ENCODE assay signal across 14 cellular contexts in genomic region chr3:50574280-50574831, GRCh38. TPM values are rescaled to one million over a fixed set of nuclear protein-coding genes. Genes with fewer than 3 reads are reported as not detected.
DNase-seq lines count a peak whose midpoint lies in the region; ATAC-seq and TF ChIP-seq lines count a peak whose summit lies in the region.
"Had no signal": no experiment of that assay in that cellular context is flagged by ENCODE, and none has a peak within 500 bp of the region (broad histone marks: within the 10 kb centered on the region; RNA-seq: fewer than 3 reads in every experiment).

No MANE protein-coding gene starts in this region.

- no peaks in the 10 kb centered on the region for H3K9me3 Mint-ChIP-seq in CD4-positive, alpha-beta memory T cell
- no peaks in the 10 kb centered on the region for H3K9me3 Mint-ChIP-seq in activated naive CD8-positive, alpha-beta T cell (ENCODE audit: low read depth)
- H3K9me3 Mint-ChIP-seq: nephron progenitor cell had no signal

- ATAC-seq in HG02678 (IDR thresholded peaks at IDR 0.05; ENCODE audit: unreplicated experiment) = no peak
- ATAC-seq: gastrocnemius medialis had no signal

- H3K4me1 Mint-ChIP-seq in CD4-positive, alpha-beta memory T cell = peaks cover 50 to 82% (median 58%) of the 10 kb centered on the region in 4 donors
- peaks cover 76% of the 10 kb centered on the region for H3K4me1 Mint-ChIP-seq in activated naive CD8-positive, alpha-beta T cell (ENCODE audit: low read depth)

- H3K27me3 ChIP-seq in CD4-positive, alpha-beta memory T cell (ENCODE audit: insufficient read depth, low read length) = no peaks in the 10 kb centered on the region
- no peaks in the 10 kb centered on the region for H3K27me3 ChIP-seq in osteoblast (ENCODE audit: insufficient read depth, low read length)
- H3K27me3 ChIP-seq: adrenal gland, BE2C, gastrocnemius medialis had no signal

- H3K9me3 ChIP-seq in CD4-positive, alpha-beta memory T cell (ENCODE audit: control insufficient read depth in 1 of 2, low read length in 2 of 2) = no peaks in the 10 kb centered on the region
- H3K9me3 ChIP-seq in KOPT-K1 (ENCODE audit: insufficient read depth, low read length, poor library complexity, severe bottlenecking) (no peaks in the 10 kb centered on the region), osteoblast (ENCODE audit: low read depth, low read length) (no peaks in the 10 kb centered on the region)
- H3K9me3 ChIP-seq: adrenal gland, BE2C, gastrocnemius medialis had no signal

- H3K4me3 Mint-ChIP-seq in CD4-positive, alpha-beta memory T cell = peak overlapping the region in 7 of 8 donors; percentile 54 to 85 (median 72)
- H3K4me3 Mint-ChIP-seq in activated naive CD8-positive, alpha-beta T cell = peak overlapping the region; percentile 84
- H3K4me3 Mint-ChIP-seq: nephron progenitor cell had no signal

- H2AFZ ChIP-seq in osteoblast (ENCODE audit: low read length) = no peak overlapping the region

- H3K4me3 ChIP-seq in CD4-positive, alpha-beta memory T cell (ENCODE audit: low read length in 2 of 2) = peak overlapping the region in 1 of 2 donors; percentile 12
- no peak overlapping the region for H3K4me3 ChIP-seq in osteoblast (ENCODE audit: insufficient read depth, low read length)
- H3K4me3 ChIP-seq: adrenal gland, gastrocnemius medialis had no signal

- peak overlapping the region; percentile 52 for H3K27ac ChIP-seq in CD4-positive, alpha-beta memory T cell (ENCODE audit: low read depth, low read length)
- peak overlapping the region; percentile 100 for H3K27ac ChIP-seq in KOPT-K1 (ENCODE audit: low read depth, low read length, poor library complexity, severe bottlenecking)
- no peak overlapping the region for H3K27ac ChIP-seq in osteoblast (ENCODE audit: low read depth, low read length)
- H3K27ac ChIP-seq: adrenal gland had no signal

- no peaks in the 10 kb centered on the region for H3K27me3 Mint-ChIP-seq in CD4-positive, alpha-beta memory T cell
- no peaks in the 10 kb centered on the region for H3K27me3 Mint-ChIP-seq in activated naive CD8-positive, alpha-beta T cell

- CTCF ChIA-PET in CD4-positive, alpha-beta memory T cell (lab: Charles Lee; ENCODE audit: partially characterized antibody) = interaction anchor here (2.1 to 21.1 kb wide), 4 partner anchors 15 to 79 kb away, joined by 6 to 996 read pairs (median 144); partner anchors contain the start of genes CISH and MAPKAPK3

- peak in 1 of 5 donors; percentile 37 for DNase-seq in CD4-positive, alpha-beta memory T cell
- DNase-seq in osteoblast (ENCODE audit: insufficient read length, low spot score, missing footprints) (peak; percentile 21), DMS153 treated with DMSO at 0.1 percent for 48 hours (lab: John Stamatoyannopoulos, UW; ENCODE audit: unreplicated experiment) (no peak)
- DNase-seq in stimulated activated CD4-positive, alpha-beta T cell treated with anti-CD3 and anti-CD28 coated beads, Interleukin-2, amount 100 ng/mL, for 48 hours = no peak
- DNase-seq: adrenal gland, BE2C, gastrocnemius medialis, NCI-H774, nephron progenitor cell, RPMI8226, SW 1271 had no signal

- H3K79me2 ChIP-seq in osteoblast (ENCODE audit: insufficient read depth, low read length) = peaks cover 16% of the 10 kb centered on the region

- POLR2A ChIA-PET in CD4-positive, alpha-beta memory T cell (lab: Charles Lee; ENCODE audit: partially characterized antibody) = interaction anchor here (14.1 to 18.7 kb wide), 2 partner anchors 16 to 34 kb away, joined by 276 to 1072 read pairs; partner anchors contain the start of genes CISH and MAPKAPK3

- H3K36me3 Mint-ChIP-seq in CD4-positive, alpha-beta memory T cell = peaks cover 6 to 9% of the 10 kb centered on the region in 2 donors
- peaks cover 9% of the 10 kb centered on the region for H3K36me3 Mint-ChIP-seq in activated naive CD8-positive, alpha-beta T cell

- H3K36me3 ChIP-seq in CD4-positive, alpha-beta memory T cell (ENCODE audit: insufficient read depth, low read length) = peaks cover 7% of the 10 kb centered on the region
- H3K36me3 ChIP-seq in KOPT-K1 (ENCODE audit: insufficient read depth, low read length) (peaks cover 41% of the 10 kb centered on the region), osteoblast (ENCODE audit: insufficient read depth, low read length) (peaks cover 20% of the 10 kb centered on the region)
- H3K36me3 ChIP-seq: BE2C, gastrocnemius medialis had no signal

- H3K4me2 ChIP-seq in osteoblast (ENCODE audit: insufficient read depth, low read length) = no peak overlapping the region

- H3K4me1 ChIP-seq in CD4-positive, alpha-beta memory T cell (ENCODE audit: insufficient read depth, low read length) = peaks cover 81% of the 10 kb centered on the region
- peaks cover 8% of the 10 kb centered on the region for H3K4me1 ChIP-seq in osteoblast (ENCODE audit: insufficient read depth, low read length)
- H3K4me1 ChIP-seq: BE2C had no signal

- TF ChIP-seq CTCF in osteoblast (IDR thresholded peaks at IDR 0.05; ENCODE audit: extremely low read depth, low read depth, low read length) = no peak

- H3K27ac Mint-ChIP-seq in CD4-positive, alpha-beta memory T cell = peak overlapping the region; percentile 80 to 96 (median 93)
- peak overlapping the region; percentile 97 for H3K27ac Mint-ChIP-seq in activated naive CD8-positive, alpha-beta T cell
- H3K27ac Mint-ChIP-seq: nephron progenitor cell had no signal

- no peaks in the 10 kb centered on the region for H4K20me1 ChIP-seq in osteoblast (ENCODE audit: insufficient read depth, low read length)

- intact Hi-C loops in CD4-positive, alpha-beta memory T cell (cut with micrococcal nuclease) = no loop called here

RNA-seq across cellular contexts. Expression of gene HEMK1, which starts 5.0 kb away (rescaled TPM):
- 10 to 100 TPM; 55.3 to 56.7 TPM for total RNA-seq in CD4-positive, alpha-beta memory T cell
- polyA plus RNA-seq in CD4-positive, alpha-beta memory T cell = 10 to 100 TPM; 21.2 to 36.7 TPM
- total RNA-seq in osteoblast = 8.5 and 8.7 TPM in 2 replicates

RNA-seq across cellular contexts. Expression of gene C3orf18, which starts 6.8 kb away (rescaled TPM):
- total RNA-seq in CD4-positive, alpha-beta memory T cell = 10 to 100 TPM; 14.3 to 16.2 TPM
- 10 to 100 TPM; 14.2 to 22.3 TPM for polyA plus RNA-seq in CD4-positive, alpha-beta memory T cell
- total RNA-seq in osteoblast = 17.7 and 18.8 TPM in 2 replicates

RNA-seq across cellular contexts. Expression of gene CISH, which starts 37.2 kb away (rescaled TPM):
- 10 to 100 TPM; 14.7 to 15.2 TPM for total RNA-seq in CD4-positive, alpha-beta memory T cell
- polyA plus RNA-seq in CD4-positive, alpha-beta memory T cell = 100 to 1,000 TPM in 1 of 2 donors, 10 to 100 TPM in 1; 92.1 to 248 TPM
- total RNA-seq in osteoblast = 1.1 and 1.2 TPM in 2 replicates

RNA-seq across cellular contexts. Expression of gene MAPKAPK3, which starts 42.6 kb away (rescaled TPM):
- 10 to 100 TPM; 36.4 to 40.1 TPM for total RNA-seq in CD4-positive, alpha-beta memory T cell
- polyA plus RNA-seq in CD4-positive, alpha-beta memory T cell = 10 to 100 TPM; 71.2 to 93.2 TPM
- 56.5 and 66.6 TPM in 2 replicates for total RNA-seq in osteoblast
